Comparison of ENCODE assay signal across 14 cellular contexts in the genomic region with DNA sequence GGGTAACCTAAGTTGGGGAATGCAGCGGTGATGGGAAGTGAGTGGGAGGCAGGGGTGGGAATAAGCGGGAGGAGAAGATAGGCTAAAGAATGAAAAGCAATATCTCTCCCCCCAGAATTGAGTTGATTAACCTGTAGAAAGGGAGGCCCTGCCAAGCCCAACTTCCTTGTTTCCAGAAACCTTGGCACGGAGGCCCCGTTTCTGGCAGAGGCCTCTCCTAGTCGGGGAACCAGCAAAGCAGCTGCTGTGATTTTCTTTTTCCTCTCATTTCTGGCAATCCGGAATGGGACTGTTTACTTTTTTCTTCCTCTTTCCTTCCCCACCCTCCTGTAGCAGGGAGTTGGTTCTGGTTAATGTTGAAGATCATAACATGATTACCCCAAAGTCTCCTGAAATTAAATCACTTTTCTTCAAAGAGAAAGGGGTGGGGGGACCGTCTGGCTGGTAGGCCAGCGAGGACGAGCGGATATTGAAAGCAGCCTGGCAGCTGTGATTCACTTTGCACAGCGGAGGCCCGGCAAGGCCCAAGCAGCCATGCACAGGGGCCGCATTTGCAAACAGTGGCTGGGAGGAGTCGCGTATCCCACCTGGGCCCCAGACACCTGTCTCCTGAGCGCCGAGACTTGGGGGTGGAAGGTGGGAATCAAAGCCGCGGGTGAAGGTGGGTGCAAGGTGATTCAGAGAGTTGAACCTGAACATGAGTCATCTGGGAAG. TPM values are rescaled to one million over a fixed set of nuclear protein-coding genes. Genes with fewer than 3 reads are reported as not detected.
DNase-seq lines count a peak whose midpoint lies in the region; ATAC-seq and TF ChIP-seq lines count a peak whose summit lies in the region.
"Had no signal": no experiment of that assay in that cellular context is flagged by ENCODE, and none has a peak within 500 bp of the region (broad histone marks: within the 10 kb centered on the region; RNA-seq: fewer than 3 reads in every experiment).

No MANE protein-coding gene starts in this region.

- intact Hi-C loops in left lung (cut with DNase I) (no loop called here), gastrocnemius medialis (cut with DNase I; ENCODE audit: low total_unique reads) (no loop called here)

- in situ Hi-C loops in gastrocnemius medialis (cut with MboI; ENCODE audit: low sequenced_read_pairs in 4 of 4), result no loop called here

- DNase-seq in Daoy (ENCODE audit: low read depth) (peak; percentile 34), coronary artery (ENCODE audit: low spot score) (no peak), left lung (no peak), gastrocnemius medialis (peak; percentile 11 to 18), GM20000 (ENCODE audit: low spot score) (no peak), HT-29 (ENCODE audit: low spot score) (no peak)
- DNase-seq: activated naive CD4-positive, alpha-beta T cell treated with anti-CD3 and anti-CD28 coated beads for 36 hours; DMS53; HCEC 1CT; NCI-H146; NCI-H748 treated with DMSO at 0.1 percent for 48 hours; SIG-M5 had no signal

- H3K27ac ChIP-seq in coronary artery (peak overlapping the region in 1 of 2 donors; percentile 35), left lung (peak overlapping the region; percentile 13 to 37), gastrocnemius medialis (peak overlapping the region in 3 of 4 donors; percentile 14 to 47 (median 40))

- no peak for TF ChIP-seq POLR2A in gastrocnemius medialis (IDR thresholded peaks at IDR 0.05)

- TF ChIP-seq CTCF in coronary artery (IDR thresholded peaks at IDR 0.05) (no peak), left lung (IDR thresholded peaks at IDR 0.05) (no peak), gastrocnemius medialis (IDR thresholded peaks at IDR 0.05 in 4 of 5, conservative IDR thresholded peaks at IDR 0.05 in 1 of 5) (no peak), GM20000 (IDR thresholded peaks at IDR 0.05; ENCODE audit: extremely low read depth, missing control alignments) (no peak)

- no peaks in the 10 kb centered on the region for H3K36me3 ChIP-seq in left lung
- no peaks in the 10 kb centered on the region for H3K36me3 ChIP-seq in gastrocnemius medialis

- ATAC-seq in left lung, result peak; percentile 23
- ATAC-seq in gastrocnemius medialis, result peak in 1 of 2 donors; percentile 24
- ATAC-seq in HG02970 (IDR thresholded peaks at IDR 0.05; ENCODE audit: low FRiP score, unreplicated experiment), result no peak
- no peak for ATAC-seq in HG03342 (IDR thresholded peaks at IDR 0.05; ENCODE audit: unreplicated experiment)

- no peaks in the 10 kb centered on the region for H3K27me3 ChIP-seq in left lung
- no peaks in the 10 kb centered on the region for H3K27me3 ChIP-seq in gastrocnemius medialis

- H3K9me3 ChIP-seq in left lung (no peaks in the 10 kb centered on the region), gastrocnemius medialis (no peaks in the 10 kb centered on the region)

- H3K4me1 ChIP-seq in left lung (peaks cover 0 to 8% of the 10 kb centered on the region in 2 donors), gastrocnemius medialis (no peaks in the 10 kb centered on the region)

- H3K4me3 ChIP-seq in coronary artery (peak overlapping the region; percentile 17), left lung (no peak overlapping the region), gastrocnemius medialis (peak overlapping the region in 1 of 4 donors; percentile 18)

RNA-seq across cellular contexts. Expression of a gene that starts 51.5 kb away (rescaled TPM):
- total RNA-seq in Daoy (2014; rRNA removed; shearing (Covaris generic)), result 6.8 and 7.1 TPM in 2 replicates
- total RNA-seq in left lung (1 to 10 TPM; 2.0 to 4.9 TPM), gastrocnemius medialis (1 to 10 TPM in 3 of 4 donors, under 1 TPM in 1; 0.76 to 4.1 (median 1.2) TPM)
- total RNA-seq in HT-29 (2014; rRNA removed; shearing (Covaris generic)), result 0.03 and 0.10 TPM in 2 replicates

Comparison
In these comparisons a context has a peak if more than half of its experiments do, and no peak if none do; other contexts are left out.
1. DNase-seq: peak in Daoy (single experiment) and gastrocnemius medialis (2 of 2); none in coronary artery (single experiment), left lung (0 of 2), GM20000 (single experiment) and HT-29 (single experiment).